In genomic region chr22:42754658-42755057, GRCh38 we compare ENCODE assay signal across 15 cellular contexts. TPM values are rescaled to one million over a fixed set of nuclear protein-coding genes. Genes with fewer than 3 reads are reported as not detected.
DNase-seq lines count a peak whose midpoint lies in the region; ATAC-seq, FAIRE-seq and TF ChIP-seq lines count a peak whose summit lies in the region.
"Had no signal": no experiment of that assay in that cellular context is flagged by ENCODE, and none has a peak within 500 bp of the region (broad histone marks: within the 10 kb centered on the region; RNA-seq: fewer than 3 reads in every experiment).

No MANE protein-coding gene starts in this region.

- H3K27me3 Mint-ChIP-seq in CD8-positive, alpha-beta memory T cell, result peaks cover 4 to 5% of the 10 kb centered on the region in 2 donors

- H3K9me3 Mint-ChIP-seq in CD8-positive, alpha-beta memory T cell, result no peaks in the 10 kb centered on the region
- H3K9me3 Mint-ChIP-seq: central memory CD8-positive, alpha-beta T cell; T-cell had no signal

- TF ChIP-seq CTCF in bronchial epithelial cell (IDR thresholded peaks at IDR 0.05; ENCODE audit: insufficient read depth, low read length, severe bottlenecking), result no peak

- DNase-seq in AG08395 (ENCODE audit: low spot score) (peak; percentile 76), NCI-H226 (peak; percentile 67), bronchial epithelial cell (ENCODE audit: low read depth) (peak; percentile 70), left lobe of liver (ENCODE audit: low spot score) (no peak), DMS53 (lab: John Stamatoyannopoulos, UW) (no peak)
- DNase-seq in CD8-positive, alpha-beta memory T cell, result no peak
- DNase-seq: BE2C; NCI-H524; stimulated activated CD4-positive, alpha-beta T cell treated with anti-CD3 and anti-CD28 coated beads, Interleukin-4, amount 100 ng/mL, for 24 hours; T-cell; thyroid gland had no signal

- H3K9me3 ChIP-seq in CD8-positive, alpha-beta memory T cell (ENCODE audit: low read length), result no peaks in the 10 kb centered on the region
- H3K9me3 ChIP-seq: BE2C, thyroid gland had no signal

- no peaks in the 10 kb centered on the region for H3K36me3 ChIP-seq in bronchial epithelial cell (ENCODE audit: control insufficient read depth, insufficient read depth, low read length)
- H3K36me3 ChIP-seq in CD8-positive, alpha-beta memory T cell (ENCODE audit: insufficient read depth, low read length), result no peaks in the 10 kb centered on the region
- H3K36me3 ChIP-seq: BE2C, thyroid gland had no signal

- H3K27ac Mint-ChIP-seq in CD8-positive, alpha-beta memory T cell, result no peak overlapping the region
- H3K27ac Mint-ChIP-seq: T-cell had no signal

- H3K36me3 Mint-ChIP-seq in CD8-positive, alpha-beta memory T cell, result no peaks in the 10 kb centered on the region
- H3K36me3 Mint-ChIP-seq: T-cell had no signal

- no peaks in the 10 kb centered on the region for H3K27me3 ChIP-seq in bronchial epithelial cell (ENCODE audit: control insufficient read depth, insufficient read depth, low read length)
- no peaks in the 10 kb centered on the region for H3K27me3 ChIP-seq in CD8-positive, alpha-beta memory T cell (ENCODE audit: insufficient read depth, low read length, poor library complexity, severe bottlenecking)
- H3K27me3 ChIP-seq: BE2C, thyroid gland had no signal

- POLR2A ChIA-PET in CD8-positive, alpha-beta memory T cell (lab: Charles Lee), result no interaction called here

- no peak overlapping the region for H3K4me3 Mint-ChIP-seq in CD8-positive, alpha-beta memory T cell
- H3K4me3 Mint-ChIP-seq: central memory CD8-positive, alpha-beta T cell; T-cell had no signal

- CTCF ChIA-PET in CD8-positive, alpha-beta memory T cell (lab: Charles Lee), result no interaction called here

- ATAC-seq in left lobe of liver (peak; percentile 87), GM21825 (IDR thresholded peaks at IDR 0.05; ENCODE audit: unreplicated experiment) (no peak), HG03521 (IDR thresholded peaks at IDR 0.05; ENCODE audit: unreplicated experiment) (no peak)
- ATAC-seq: T-cell had no signal

- H3K4me1 Mint-ChIP-seq in CD8-positive, alpha-beta memory T cell, result no peaks in the 10 kb centered on the region
- H3K4me1 Mint-ChIP-seq: central memory CD8-positive, alpha-beta T cell; T-cell had no signal

- H3K4me1 ChIP-seq in CD8-positive, alpha-beta memory T cell (ENCODE audit: insufficient read depth, low read length), result no peaks in the 10 kb centered on the region
- H3K4me1 ChIP-seq: BE2C had no signal

- no peak overlapping the region for H3K4me3 ChIP-seq in bronchial epithelial cell (ENCODE audit: low read depth, low read length)
- H3K4me3 ChIP-seq in CD8-positive, alpha-beta memory T cell (ENCODE audit: low read length), result no peak overlapping the region
- H3K4me3 ChIP-seq: thyroid gland had no signal

- no peak for FAIRE-seq in bronchial epithelial cell (lab: Jason Lieb, UNC)
- FAIRE-seq: GM12892 had no signal

- no peak overlapping the region for H3K27ac ChIP-seq in CD8-positive, alpha-beta memory T cell (ENCODE audit: low read depth, low read length)
- H3K27ac ChIP-seq: thyroid gland had no signal

RNA-seq across cellular contexts. Expression of gene A4GALT, which starts 34.0 kb away (rescaled TPM):
- total RNA-seq in bronchial epithelial cell (12.4 and 15.5 TPM in 2 replicates), left lobe of liver (1.0 TPM)
- not detected for total RNA-seq in CD8-positive, alpha-beta memory T cell
- not detected for polyA plus RNA-seq in CD8-positive, alpha-beta memory T cell

Comparison
In these comparisons a context has a peak if more than half of its experiments do, and no peak if none do; other contexts are left out.
1. DNase-seq: peak in AG08395 (single experiment), NCI-H226 (single experiment) and bronchial epithelial cell (single experiment); none in left lobe of liver (single experiment), DMS53 (single experiment) and CD8-positive, alpha-beta memory T cell (0 of 5).